17 cellular contexts compared by ENCODE assay signal in genomic region chr5:127061956-127062355, GRCh38. TPM values are rescaled to one million over a fixed set of nuclear protein-coding genes. Genes with fewer than 3 reads are reported as not detected.
DNase-seq lines count a peak whose midpoint lies in the region; ATAC-seq, FAIRE-seq and TF ChIP-seq lines count a peak whose summit lies in the region.
"Had no signal": no experiment of that assay in that cellular context is flagged by ENCODE, and none has a peak within 500 bp of the region (broad histone marks: within the 10 kb centered on the region; RNA-seq: fewer than 3 reads in every experiment).

No MANE protein-coding gene starts in this region.

- H3K79me2 ChIP-seq in endothelial cell of umbilical vein (ENCODE audit: control insufficient read depth, insufficient read depth, low read length): no peaks in the 10 kb centered on the region

- ATAC-seq in esophagus mucosa (no peak), left ventricle myocardium superior (no peak)
- ATAC-seq: GM12878 had no signal

- H3K4me3 ChIP-seq in astrocyte of the spinal cord (ENCODE audit: low read depth, low read length): no peak overlapping the region
- H3K4me3 ChIP-seq in endothelial cell of umbilical vein (replicated peaks in 1 of 3; ENCODE audit: insufficient read depth in 1 of 3, low read depth in 1 of 3, low read length in 3 of 3): no peak overlapping the region
- no peak overlapping the region for H3K4me3 ChIP-seq in tibial artery
- H3K4me3 ChIP-seq: GM12878, GM23248 had no signal

- H3K9me3 ChIP-seq in endothelial cell of umbilical vein (replicated peaks; ENCODE audit: control insufficient read depth, insufficient read depth, low read length) (no peaks in the 10 kb centered on the region), tibial artery (no peaks in the 10 kb centered on the region)
- H3K9me3 ChIP-seq: BE2C had no signal

- in situ Hi-C loops in astrocyte of the spinal cord (cut with HindIII; ENCODE audit: low sequenced_read_pairs): no loop called here

- no peaks in the 10 kb centered on the region for H3K9me1 ChIP-seq in endothelial cell of umbilical vein (replicated peaks; ENCODE audit: control insufficient read depth, extremely low read depth, insufficient read depth, low read length)

- dilution Hi-C loops in endothelial cell of umbilical vein (cut with MboI; ENCODE audit: extremely low pct_ligation_motif_present, low sequenced_read_pairs): no loop called here

- POLR2A ChIA-PET in endothelial cell of umbilical vein (lab: Charles Lee): no interaction called here

- H3K4me2 ChIP-seq in endothelial cell of umbilical vein (ENCODE audit: insufficient read depth, low read length): no peak overlapping the region

- H3K36me3 ChIP-seq in endothelial cell of umbilical vein (ENCODE audit: control insufficient read depth in 2 of 2, extremely low read depth in 1 of 2, insufficient read depth in 2 of 2, low read length in 2 of 2) (no peaks in the 10 kb centered on the region), tibial artery (no peaks in the 10 kb centered on the region)
- H3K36me3 ChIP-seq: BE2C had no signal

- no peak overlapping the region for H3K4me3 Mint-ChIP-seq in osteocyte (ENCODE audit: unreplicated experiment)
- H3K4me3 Mint-ChIP-seq: CD4-positive, alpha-beta memory T cell had no signal

- no peaks in the 10 kb centered on the region for H4K20me1 ChIP-seq in endothelial cell of umbilical vein (replicated peaks; ENCODE audit: control insufficient read depth, extremely low read depth, insufficient read depth, low read length)

- H2AFZ ChIP-seq in endothelial cell of umbilical vein (ENCODE audit: low read depth, low read length): no peak overlapping the region
- H2AFZ ChIP-seq: GM23248 had no signal

- FAIRE-seq in endothelial cell of umbilical vein (lab: Jason Lieb, UNC): peak; percentile 38
- FAIRE-seq: A204.1, GM12878, GM18507 had no signal

- intact Hi-C loops in endothelial cell of umbilical vein (cut with micrococcal nuclease): no loop called here
- intact Hi-C loops in left ventricle myocardium superior (cut with micrococcal nuclease): no loop called here
- intact Hi-C loops in tibial artery (cut with DNase I; ENCODE audit: low total_unique reads): no loop called here

- H3K27ac ChIP-seq in endothelial cell of umbilical vein (ENCODE audit: insufficient read depth, low read depth, low read length) (no peak overlapping the region), tibial artery (no peak overlapping the region)
- H3K27ac ChIP-seq: C4-2B, GM23248 had no signal

- TF ChIP-seq CTCF in astrocyte of the spinal cord (IDR thresholded peaks at IDR 0.05; ENCODE audit: low read depth, low read length) (no peak), endothelial cell of umbilical vein (IDR thresholded peaks at IDR 0.05; ENCODE audit: extremely low read depth in 1 of 2, insufficient read depth in 1 of 2, low read depth in 1 of 2, low read length in 2 of 2) (no peak), osteocyte (IDR thresholded peaks at IDR 0.05) (no peak), tibial artery (IDR thresholded peaks at IDR 0.05) (no peak)

- H3K9me3 Mint-ChIP-seq in osteocyte (ENCODE audit: unreplicated experiment): no peaks in the 10 kb centered on the region

- H3K27me3 Mint-ChIP-seq in osteocyte (ENCODE audit: unreplicated experiment): peaks cover 2% of the 10 kb centered on the region
- H3K27me3 Mint-ChIP-seq: CD4-positive, alpha-beta memory T cell had no signal

- H3K9ac ChIP-seq in endothelial cell of umbilical vein (replicated peaks; ENCODE audit: extremely low read depth, insufficient read depth, low read length): no peak overlapping the region
- H3K9ac ChIP-seq: GM23248 had no signal

- H3K4me1 Mint-ChIP-seq in osteocyte (ENCODE audit: unreplicated experiment): peaks cover 15% of the 10 kb centered on the region

- H3K27ac Mint-ChIP-seq in osteocyte (ENCODE audit: unreplicated experiment): peak overlapping the region; percentile 0

- no peaks in the 10 kb centered on the region for H3K27me3 ChIP-seq in endothelial cell of umbilical vein (ENCODE audit: control insufficient read depth in 2 of 2, insufficient read depth in 2 of 2, low read length in 2 of 2)
- no peaks in the 10 kb centered on the region for H3K27me3 ChIP-seq in tibial artery
- H3K27me3 ChIP-seq: BE2C had no signal

- BruUV-seq in endothelial cell of umbilical vein (replicated peaks; lab: Mats Ljungman, UMichigan): no TSS peak

- TF ChIP-seq POLR2A in endothelial cell of umbilical vein (IDR thresholded peaks at IDR 0.05; ENCODE audit: low read depth, low read length): no peak

- peak; percentile 2 for DNase-seq in NCI-H345 treated with DMSO at 0.1 percent for 48 hours (lab: John Stamatoyannopoulos, UW; ENCODE audit: unreplicated experiment)
- peak; percentile 56 for DNase-seq in astrocyte of the spinal cord (ENCODE audit: low read depth, low spot score)
- DNase-seq in endothelial cell of umbilical vein (ENCODE audit: low read depth, low spot score): no peak
- no peak for DNase-seq in osteocyte (ENCODE audit: extremely low spot score, unreplicated experiment)
- DNase-seq in left ventricle myocardium superior: no peak
- no peak for DNase-seq in tibial artery
- DNase-seq: BE2C; CD4-positive, alpha-beta memory T cell; DMS79; GM23248; H7 had no signal

- H3K4me1 ChIP-seq in endothelial cell of umbilical vein (ENCODE audit: control insufficient read depth, extremely low read depth, insufficient read depth, low read length): no peaks in the 10 kb centered on the region
- H3K4me1 ChIP-seq in tibial artery: no peaks in the 10 kb centered on the region
- H3K4me1 ChIP-seq: BE2C had no signal

- CTCF ChIA-PET in endothelial cell of umbilical vein (lab: Charles Lee): no interaction called here

- peaks cover 2% of the 10 kb centered on the region for H3K36me3 Mint-ChIP-seq in osteocyte (ENCODE audit: unreplicated experiment)

TF ChIP-seq in endothelial cell of umbilical vein, 7 proteins besides CTCF, POLR2A, EP300 and RAD21:
- no peak for TF ChIP-seq FOS (IDR thresholded peaks at IDR 0.05; ENCODE audit: borderline replicate concordance, insufficient read depth, low read length)
- TF ChIP-seq GATA2 (IDR thresholded peaks at IDR 0.05; ENCODE audit: insufficient read depth, insufficient read length, low read depth, low read length): no peak
- TF ChIP-seq MAX (IDR thresholded peaks at IDR 0.05; ENCODE audit: insufficient read depth, insufficient read length): no peak
- no peak for TF ChIP-seq POLR2AphosphoS5 (IDR thresholded peaks at IDR 0.05; ENCODE audit: insufficient read depth, low read depth, low read length)
- no peak for TF ChIP-seq JUN (IDR thresholded peaks at IDR 0.05; ENCODE audit: borderline replicate concordance, insufficient read depth, insufficient read length, low read depth)
- TF ChIP-seq EZH2 (IDR thresholded peaks at IDR 0.05; ENCODE audit: borderline replicate concordance, low read depth, low read length, severe bottlenecking): no peak
- no peak for TF ChIP-seq MYC (IDR thresholded peaks at IDR 0.05; ENCODE audit: low read depth, low read length)

RNA-seq across cellular contexts. Expression of gene C5orf63, which starts 11.3 kb away (rescaled TPM):
- total RNA-seq in endothelial cell of umbilical vein: 4.0 and 5.3 TPM in 2 replicates
- polyA plus RNA-seq in endothelial cell of umbilical vein: 1.3 and 1.4 TPM in 2 replicates
- polyA plus RNA-seq in endothelial cell of umbilical vein (2011; cell fraction: cytosol; rRNA removed): 2.6 and 2.7 TPM in 2 replicates
- polyA plus RNA-seq in endothelial cell of umbilical vein (2011; cell fraction: nucleus; rRNA removed): 5.6 and 7.2 TPM in 2 replicates
- polyA plus RNA-seq in endothelial cell of umbilical vein (2012): 1.1 and 2.6 TPM in 2 replicates
- polyA minus RNA-seq in endothelial cell of umbilical vein: 2.5 and 3.2 TPM in 2 replicates
- not detected for polyA minus RNA-seq in endothelial cell of umbilical vein (2011; cell fraction: cytosol; rRNA and poly(A)+ RNA removed)
- 3.4 and 8.2 TPM in 2 replicates for polyA minus RNA-seq in endothelial cell of umbilical vein (2011; cell fraction: nucleus; rRNA and poly(A)+ RNA removed)
- total RNA-seq in osteocyte: 0.08 and 0.24 TPM in 2 replicates
- total RNA-seq in esophagus mucosa: 5.1 TPM
- 10.9 TPM for total RNA-seq in left ventricle myocardium superior
- total RNA-seq: G401 had no signal

RNA-seq across cellular contexts. Expression of gene MARCHF3, which starts 31.6 kb away (rescaled TPM):
- total RNA-seq in endothelial cell of umbilical vein: 31.7 and 31.9 TPM in 2 replicates
- 30.2 and 35.0 TPM in 2 replicates for polyA plus RNA-seq in endothelial cell of umbilical vein
- 20.0 and 24.6 TPM in 2 replicates for polyA plus RNA-seq in endothelial cell of umbilical vein (2011; cell fraction: cytosol; rRNA removed)
- polyA plus RNA-seq in endothelial cell of umbilical vein (2011; cell fraction: nucleus; rRNA removed): 18.5 and 27.8 TPM in 2 replicates
- polyA plus RNA-seq in endothelial cell of umbilical vein (2012): 30.3 and 43.9 TPM in 2 replicates
- 49.3 and 58.2 TPM in 2 replicates for polyA minus RNA-seq in endothelial cell of umbilical vein
- polyA minus RNA-seq in endothelial cell of umbilical vein (2011; cell fraction: cytosol; rRNA and poly(A)+ RNA removed): 2.7 TPM
- polyA minus RNA-seq in endothelial cell of umbilical vein (2011; cell fraction: nucleus; rRNA and poly(A)+ RNA removed): 49.4 and 51.2 TPM in 2 replicates
- total RNA-seq in osteocyte: 33.5 and 34.5 TPM in 2 replicates
- total RNA-seq in esophagus mucosa: 2.4 TPM
- 25.0 TPM for total RNA-seq in left ventricle myocardium superior
- total RNA-seq: G401 had no signal

Comparison
In these comparisons a context has a peak if more than half of its experiments do, and no peak if none do; other contexts are left out.
1. DNase-seq: peak in NCI-H345 treated with DMSO at 0.1 percent for 48 hours (single experiment) and astrocyte of the spinal cord (single experiment); none in endothelial cell of umbilical vein (single experiment), osteocyte (single experiment), left ventricle myocardium superior (single experiment) and tibial artery (0 of 2).